In genomic region chr4:125489952-125490690, GRCh38 we compare ENCODE assay signal across 23 cellular contexts.
A peak's percentile ranks its signal among the peaks of the same experiment; 100 is the strongest.
DNase-seq lines count a peak whose midpoint lies in the region; ATAC-seq, FAIRE-seq and TF ChIP-seq lines count a peak whose summit lies in the region.
"Had no signal": no experiment of that assay in that cellular context is flagged by ENCODE, and none has a peak within 500 bp of the region (broad histone marks: within the 10 kb centered on the region; RNA-seq: fewer than 3 reads in every experiment).

No MANE protein-coding gene starts in this region.

- TF ChIP-seq CTCF in endothelial cell (IDR thresholded peaks at IDR 0.05; ENCODE audit: unreplicated experiment) (no peak), progenitor cell of endocrine pancreas (IDR thresholded peaks at IDR 0.05; ENCODE audit: unreplicated experiment) (no peak)

- H3K27me3 Mint-ChIP-seq in endothelial cell (ENCODE audit: unreplicated experiment) (peaks cover 4% of the 10 kb centered on the region), progenitor cell of endocrine pancreas (no peaks in the 10 kb centered on the region)
- H3K27me3 Mint-ChIP-seq: CD4-positive, alpha-beta memory T cell had no signal

- peaks cover 38% of the 10 kb centered on the region for H3K36me3 Mint-ChIP-seq in endothelial cell (ENCODE audit: low read depth, unreplicated experiment)
- H3K36me3 Mint-ChIP-seq in stimulated activated effector memory CD8-positive, alpha-beta T cell treated with anti-CD3 and anti-CD28 coated beads, Interleukin-12 subunit alpha, Interleukin-12 subunit beta, amount 100 ng/mL, for 72 hours, result no peaks in the 10 kb centered on the region
- no peaks in the 10 kb centered on the region for H3K36me3 Mint-ChIP-seq in progenitor cell of endocrine pancreas (ENCODE audit: insufficient read depth)
- H3K36me3 Mint-ChIP-seq: CD4-positive, alpha-beta memory T cell had no signal

- H3K4me1 Mint-ChIP-seq in endothelial cell (ENCODE audit: unreplicated experiment) (no peaks in the 10 kb centered on the region), progenitor cell of endocrine pancreas (ENCODE audit: low read depth) (no peaks in the 10 kb centered on the region)
- H3K4me1 Mint-ChIP-seq in stimulated activated effector memory CD8-positive, alpha-beta T cell treated with anti-CD3 and anti-CD28 coated beads, Interleukin-12 subunit alpha, Interleukin-12 subunit beta, amount 100 ng/mL, for 72 hours, result no peaks in the 10 kb centered on the region
- H3K4me1 Mint-ChIP-seq: CD4-positive, alpha-beta memory T cell had no signal

- no peak for TF ChIP-seq POLR2A in GM12891 (IDR thresholded peaks at IDR 0.05; ENCODE audit: low read depth, low read length)

- peak; percentile 24 for ATAC-seq in stimulated activated effector memory CD8-positive, alpha-beta T cell treated with anti-CD3 and anti-CD28 coated beads, Interleukin-12 subunit alpha, Interleukin-12 subunit beta, amount 100 ng/mL, for 72 hours
- ATAC-seq: A549, HepG2, Panc1 had no signal

- no peak for FAIRE-seq in GM12891 (lab: Jason Lieb, UNC)
- FAIRE-seq: A549, H54, HepG2 had no signal

- no peak for DNase-seq in GM12891 (ENCODE audit: insufficient read length, low spot score)
- DNase-seq in NCI-H69 (lab: John Stamatoyannopoulos, UW), result peak; percentile 3
- no peak for DNase-seq in endothelial cell (ENCODE audit: low spot score)
- no peak for DNase-seq in stimulated activated effector memory CD8-positive, alpha-beta T cell treated with anti-CD3 and anti-CD28 coated beads, Interleukin-12 subunit alpha, Interleukin-12 subunit beta, amount 100 ng/mL, for 72 hours (ENCODE audit: low spot score in 2 of 2)
- no peak for DNase-seq in progenitor cell of endocrine pancreas (ENCODE audit: low spot score, unreplicated experiment)
- no peak for DNase-seq in HK-2 (ENCODE audit: unreplicated experiment)
- DNase-seq in ureter (ENCODE audit: low spot score), result no peak
- DNase-seq: C1 segment of cervical spinal cord; Caco-2; CD4-positive, alpha-beta memory T cell; DMS 273 treated with DMSO at 0.1 percent for 48 hours; DMS79 treated with DMSO at 0.1 percent for 48 hours; GF-D8; Karpas-422; NCI-H1105 treated with DMSO at 0.1 percent for 48 hours; NCI-H146; NCI-H1930; NCI-H446; NCI-H524 treated with DMSO at 0.1 percent for 48 hours had no signal

- peak overlapping the region; percentile 50 for H3K4me3 Mint-ChIP-seq in endothelial cell (ENCODE audit: unreplicated experiment)
- H3K4me3 Mint-ChIP-seq in stimulated activated effector memory CD8-positive, alpha-beta T cell treated with anti-CD3 and anti-CD28 coated beads, Interleukin-12 subunit alpha, Interleukin-12 subunit beta, amount 100 ng/mL, for 72 hours, result no peak overlapping the region
- no peak overlapping the region for H3K4me3 Mint-ChIP-seq in progenitor cell of endocrine pancreas (ENCODE audit: low read depth)
- H3K4me3 Mint-ChIP-seq: CD4-positive, alpha-beta memory T cell had no signal

- H3K9me3 Mint-ChIP-seq in endothelial cell (ENCODE audit: unreplicated experiment) (no peaks in the 10 kb centered on the region), progenitor cell of endocrine pancreas (ENCODE audit: low read depth) (no peaks in the 10 kb centered on the region)
- peaks cover 13% of the 10 kb centered on the region for H3K9me3 Mint-ChIP-seq in stimulated activated effector memory CD8-positive, alpha-beta T cell treated with anti-CD3 and anti-CD28 coated beads, Interleukin-12 subunit alpha, Interleukin-12 subunit beta, amount 100 ng/mL, for 72 hours

- H3K27ac Mint-ChIP-seq in endothelial cell (ENCODE audit: unreplicated experiment), result no peak overlapping the region
- H3K27ac Mint-ChIP-seq in stimulated activated effector memory CD8-positive, alpha-beta T cell treated with anti-CD3 and anti-CD28 coated beads, Interleukin-12 subunit alpha, Interleukin-12 subunit beta, amount 100 ng/mL, for 72 hours, result no peak overlapping the region
- no peak overlapping the region for H3K27ac Mint-ChIP-seq in progenitor cell of endocrine pancreas
- H3K27ac Mint-ChIP-seq: CD4-positive, alpha-beta memory T cell had no signal

TF ChIP-seq in GM12891, 5 proteins besides CTCF, POLR2A, EP300 and RAD21:
- TF ChIP-seq TAF1 (IDR thresholded peaks at IDR 0.05; ENCODE audit: low read depth, low read length) (no peak), SPI1 (IDR thresholded peaks at IDR 0.05; ENCODE audit: low read depth, low read length) (peak; percentile 51; the same call in 1 of the 2 replicates)
